ENCODE assay signal across 32 cellular contexts in the genomic region with DNA sequence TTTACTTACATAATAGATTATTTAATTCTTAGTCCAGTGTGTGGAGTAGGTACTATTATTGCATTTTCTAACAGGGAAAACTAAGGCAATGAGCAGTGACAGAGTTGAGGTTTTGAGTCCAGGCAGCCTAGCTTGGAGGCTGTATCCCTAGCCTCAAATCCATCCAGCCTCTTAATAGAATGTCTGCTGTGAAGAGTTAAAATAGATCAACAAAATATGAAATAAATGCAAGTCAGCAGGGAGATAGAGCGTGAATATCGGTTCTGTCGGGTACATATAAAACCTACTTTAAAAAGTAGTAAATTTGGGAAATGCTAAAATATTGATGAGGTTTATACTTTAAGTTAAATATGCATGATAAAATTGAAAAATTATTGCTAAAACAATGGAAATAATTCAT.
"Had no signal": no experiment of that assay in that cellular context is flagged by ENCODE, and none has a peak within 500 bp of the region (broad histone marks: within the 10 kb centered on the region; RNA-seq: fewer than 3 reads in every experiment).

No MANE protein-coding gene starts in this region.

- H3K27ac Mint-ChIP-seq: activated CD4-positive, alpha-beta T cell treated with anti-CD3 and anti-CD28 coated beads, Interleukin-2, amount 10 ng/mL, durations not matched to agents 24 days and 14 days; activated CD8-positive, alpha-beta T cell treated with anti-CD3 and anti-CD28 coated beads, Interleukin-2, amount 10 ng/mL, durations not matched to agents 7 days and 5 days; activated naive CD8-positive, alpha-beta T cell treated with anti-CD3 and anti-CD28 coated beads for 36 hours; activated T-cell treated with anti-CD3 and anti-CD28 coated beads, Interleukin-2, amount 50 U/mL, for 72 hours had no signal

- H3K4me3 ChIP-seq: adrenal gland, body of pancreas, colonic mucosa, gastrocnemius medialis, hepatocyte, mucosa of descending colon, right atrium auricular region, smooth muscle cell, transverse colon had no signal

- H3K27ac ChIP-seq: adrenal gland, body of pancreas, colonic mucosa, gastrocnemius medialis, hepatocyte, right atrium auricular region, transverse colon, WERI-Rb-1 had no signal

- FAIRE-seq: keratinocyte, TTC549, urothelium cell line had no signal

- H3K27me3 Mint-ChIP-seq: activated CD4-positive, alpha-beta T cell treated with anti-CD3 and anti-CD28 coated beads, Interleukin-2, amount 10 ng/mL, durations not matched to agents 24 days and 14 days; activated naive CD8-positive, alpha-beta T cell treated with anti-CD3 and anti-CD28 coated beads for 36 hours had no signal

- H3K4me1 ChIP-seq: colonic mucosa had no signal

- H3K27me3 ChIP-seq: adrenal gland, body of pancreas, colonic mucosa, gastrocnemius medialis, hepatocyte, right atrium auricular region, transverse colon had no signal

- ATAC-seq: activated CD4-positive, CD25-positive, alpha-beta regulatory T cell treated with anti-CD3 and anti-CD28 coated beads, Interleukin-2, amount 50 U/mL, for 24 hours; activated CD8-positive, alpha-beta T cell treated with anti-CD3 and anti-CD28 coated beads, Interleukin-2, amount 10 ng/mL, durations not matched to agents 7 days and 5 days; activated T-cell treated with anti-CD3 and anti-CD28 coated beads, Interleukin-2, amount 50 U/mL, for 72 hours; body of pancreas; gastrocnemius medialis; left cardiac atrium; left ventricle myocardium superior; mucosa of descending colon had no signal

- H3K9me3 ChIP-seq: adrenal gland, body of pancreas, colonic mucosa, gastrocnemius medialis, mucosa of descending colon, right atrium auricular region, transverse colon had no signal

- DNase-seq: activated CD4-positive, alpha-beta T cell treated with anti-CD3 and anti-CD28 coated beads, Interleukin-2, amount 10 ng/mL, durations not matched to agents 24 days and 14 days; activated CD8-positive, alpha-beta T cell treated with anti-CD3 and anti-CD28 coated beads, Interleukin-2, amount 10 ng/mL, durations not matched to agents 7 days and 5 days; activated naive CD4-positive, alpha-beta T cell; activated naive CD8-positive, alpha-beta T cell treated with anti-CD3 and anti-CD28 coated beads for 36 hours; activated T-cell treated with anti-CD3 and anti-CD28 coated beads for 4 hours; activated T-cell treated with anti-CD3 and anti-CD28 coated beads, Interleukin-2, amount 50 U/mL, for 72 hours; body of pancreas; cerebellar nuclear complex; colonic mucosa; effector memory CD4-positive, alpha-beta T cell; erythroblast; gastrocnemius medialis; left cardiac atrium; mucosa of descending colon; nucleus accumbens; stimulated activated CD4-positive, alpha-beta T cell treated with anti-CD3 and anti-CD28 coated beads, Interleukin-1b, Interleukin-23, amount 100 ng/mL, for 48 hours; stimulated activated CD4-positive, alpha-beta T cell treated with anti-CD3 and anti-CD28 coated beads, Interleukin-4, amount 100 ng/mL, for 4 hours; stimulated activated CD8-positive, alpha-beta memory T cell treated with anti-CD3 and anti-CD28 coated beads, Interleukin-4, amount 100 ng/mL, for 48 hours; stimulated activated naive CD4-positive, alpha-beta T cell; T-helper 9 cell; transverse colon; WERI-Rb-1 had no signal

- H3K4me3 Mint-ChIP-seq: activated CD4-positive, alpha-beta T cell treated with anti-CD3 and anti-CD28 coated beads, Interleukin-2, amount 10 ng/mL, durations not matched to agents 24 days and 14 days; activated CD8-positive, alpha-beta T cell treated with anti-CD3 and anti-CD28 coated beads, Interleukin-2, amount 10 ng/mL, durations not matched to agents 7 days and 5 days; activated naive CD8-positive, alpha-beta T cell treated with anti-CD3 and anti-CD28 coated beads for 36 hours; activated T-cell treated with anti-CD3 and anti-CD28 coated beads, Interleukin-2, amount 50 U/mL, for 72 hours; neural crest cell had no signal
